Comparison of ENCODE assay signal across 8 cellular contexts in genomic region chr7:41732279-41733062, GRCh38. TPM values are rescaled to one million over a fixed set of nuclear protein-coding genes. Genes with fewer than 3 reads are reported as not detected.
A peak's percentile ranks its signal among the peaks of the same experiment; 100 is the strongest.
DNase-seq lines count a peak whose midpoint lies in the region; ATAC-seq and TF ChIP-seq lines count a peak whose summit lies in the region.

No MANE protein-coding gene starts in this region.

- H3K27me3 ChIP-seq in gastrocnemius medialis = no peaks in the 10 kb centered on the region

- peak; percentile 38 for TF ChIP-seq CTCF in GM13977 (IDR thresholded peaks at IDR 0.05; ENCODE audit: extremely low read depth, insufficient read depth, missing control alignments)
- TF ChIP-seq CTCF in gastrocnemius medialis (IDR thresholded peaks at IDR 0.05 in 4 of 5, conservative IDR thresholded peaks at IDR 0.05 in 1 of 5) = peak in 1 of 5 experiments; percentile 20

- no peak overlapping the region for H3K27ac ChIP-seq in gastrocnemius medialis

- no peaks in the 10 kb centered on the region for H3K4me1 ChIP-seq in gastrocnemius medialis

- in situ Hi-C loops in GM13977 (cut with MboI; ENCODE audit: low pct_unique_long_range_greater_than_20kb, low sequenced_read_pairs, unreplicated experiment) (no loop called here), gastrocnemius medialis (cut with MboI; ENCODE audit: low sequenced_read_pairs in 4 of 4) (loop anchor here in 3 of 4 donors (25.0 kb wide), 2 partner anchors 1395 to 1420 kb away; no protein-coding TSS in a partner anchor)

- no peak for TF ChIP-seq POLR2A in gastrocnemius medialis (IDR thresholded peaks at IDR 0.05)

- intact Hi-C loops in gastrocnemius medialis (cut with DNase I; ENCODE audit: low total_unique reads) = no loop called here

- H3K36me3 ChIP-seq in gastrocnemius medialis = no peaks in the 10 kb centered on the region

- H3K9me3 ChIP-seq in gastrocnemius medialis = no peaks in the 10 kb centered on the region

- H3K4me3 ChIP-seq in gastrocnemius medialis = no peak overlapping the region

- peak; percentile 4 for ATAC-seq in HG02610 (IDR thresholded peaks at IDR 0.05; ENCODE audit: unreplicated experiment)
- no peak for ATAC-seq in gastrocnemius medialis

- DNase-seq in GM13977 (ENCODE audit: low spot score) (no peak), SHP77 treated with DMSO at 0.1 percent for 48 hours (lab: John Stamatoyannopoulos, UW) (peak; percentile 14), kidney tubule cell (ENCODE audit: low spot score) (peak; percentile 10), GDM1 (lab: John Stamatoyannopoulos, UW) (no peak), NCI-H446 treated with DMSO at 0.1 percent for 48 hours (lab: John Stamatoyannopoulos, UW) (no peak), LoVo (ENCODE audit: low spot score) (no peak), gastrocnemius medialis (no peak)

RNA-seq across cellular contexts. Expression of gene INHBA, which starts 29.6 kb away (rescaled TPM):
- under 1 TPM; 0.05 to 0.62 (median 0.41) TPM for total RNA-seq in gastrocnemius medialis

Comparison
In these comparisons a context has a peak if more than half of its experiments do, and no peak if none do; other contexts are left out.
1. DNase-seq: peak in SHP77 treated with DMSO at 0.1 percent for 48 hours (single experiment) and kidney tubule cell (single experiment); none in GM13977 (single experiment), GDM1 (single experiment), NCI-H446 treated with DMSO at 0.1 percent for 48 hours (single experiment), LoVo (single experiment) and gastrocnemius medialis (0 of 2).